1 cellular context compared by ENCODE assay signal in genomic region chr19:42352216-42352892, GRCh38.
TF ChIP-seq lines count a peak whose summit lies in the region.

No MANE protein-coding gene starts in this region.

TF ChIP-seq in GM12878, 131 proteins besides CTCF, POLR2A, EP300 and RAD21:
- TF ChIP-seq ZNF24 (IDR thresholded peaks at IDR 0.05) = no peak
- TF ChIP-seq BHLHE40 (IDR thresholded peaks at IDR 0.05; ENCODE audit: borderline replicate concordance in 1 of 2, low read depth in 2 of 2, low read length in 1 of 2) = 0 out of 4 replicates have a peak, but pooled peaks of 1 of the 2 experiments have one; percentile 12
- no peak for TF ChIP-seq IRF4 (IDR thresholded peaks at IDR 0.05; ENCODE audit: low read depth, low read length)
- no peak for TF ChIP-seq CBFB (IDR thresholded peaks at IDR 0.05; ENCODE audit: low read depth)
- no peak for TF ChIP-seq POLR2AphosphoS5 (IDR thresholded peaks at IDR 0.05; ENCODE audit: low read length)
- peak; percentile 84 for TF ChIP-seq BMI1 (IDR thresholded peaks at IDR 0.05; ENCODE audit: borderline replicate concordance)
- TF ChIP-seq RCOR1 (conservative IDR thresholded peaks at IDR 0.05; ENCODE audit: low read depth, low read length) = no peak
- no peak for TF ChIP-seq FOXK2 (IDR thresholded peaks at IDR 0.05)
- no peak for TF ChIP-seq CBX5 (IDR thresholded peaks at IDR 0.05; ENCODE audit: low read depth)
- peak; percentile 45; the same call in 1 of the 2 replicates for TF ChIP-seq MXI1 (IDR thresholded peaks at IDR 0.05; ENCODE audit: low read depth, low read length)
- TF ChIP-seq PKNOX1 (IDR thresholded peaks at IDR 0.05) = peak; percentile 78
- no peak for TF ChIP-seq SMC3 (IDR thresholded peaks at IDR 0.05; ENCODE audit: borderline replicate concordance, low read length)
